27 cellular contexts compared by ENCODE assay signal in genomic region chrX:121958886-121959285, GRCh38.
DNase-seq lines count a peak whose midpoint lies in the region; ATAC-seq, FAIRE-seq and TF ChIP-seq lines count a peak whose summit lies in the region.
"Had no signal": no experiment of that assay in that cellular context is flagged by ENCODE, and none has a peak within 500 bp of the region (broad histone marks: within the 10 kb centered on the region; RNA-seq: fewer than 3 reads in every experiment).

No MANE protein-coding gene starts in this region.

- CTCF ChIA-PET in activated CD8-positive, alpha-beta T cell treated with anti-CD3 and anti-CD28 coated beads for 36 hours (lab: Charles Lee): no interaction called here
- CTCF ChIA-PET in activated CD8-positive, alpha-beta T cell treated with anti-CD3 and anti-CD28 coated beads, Interleukin-2, amount 10 ng/mL, durations not matched to agents 7 days and 5 days (lab: Charles Lee): no interaction called here

- no peaks in the 10 kb centered on the region for H3K27me3 Mint-ChIP-seq in activated CD8-positive, alpha-beta T cell treated with anti-CD3 and anti-CD28 coated beads for 36 hours
- H3K27me3 Mint-ChIP-seq in activated CD8-positive, alpha-beta T cell treated with anti-CD3 and anti-CD28 coated beads, Interleukin-2, amount 10 ng/mL, durations not matched to agents 7 days and 5 days (ENCODE audit: low read depth): no peaks in the 10 kb centered on the region
- H3K27me3 Mint-ChIP-seq: CD8-positive, alpha-beta memory T cell; IgD-negative memory B cell had no signal

- FAIRE-seq in bronchial epithelial cell (lab: Jason Lieb, UNC): no peak
- no peak for FAIRE-seq in kidney (lab: Jason Lieb, UNC)
- FAIRE-seq: pancreas had no signal

- no peak overlapping the region for H3K9ac ChIP-seq in kidney (ENCODE audit: low read length in 2 of 2)

- no peaks in the 10 kb centered on the region for H3K36me3 ChIP-seq in bronchial epithelial cell (ENCODE audit: control insufficient read depth, insufficient read depth, low read length)
- H3K36me3 ChIP-seq in kidney (ENCODE audit: control insufficient read depth in 1 of 2, insufficient read depth in 2 of 2, low read length in 2 of 2): no peaks in the 10 kb centered on the region
- H3K36me3 ChIP-seq: MG63, pancreas, stomach had no signal

- H3K36me3 Mint-ChIP-seq in activated CD8-positive, alpha-beta T cell treated with anti-CD3 and anti-CD28 coated beads for 36 hours (ENCODE audit: low read depth): no peaks in the 10 kb centered on the region
- H3K36me3 Mint-ChIP-seq in activated CD8-positive, alpha-beta T cell treated with anti-CD3 and anti-CD28 coated beads, Interleukin-2, amount 10 ng/mL, durations not matched to agents 7 days and 5 days (ENCODE audit: low read depth): no peaks in the 10 kb centered on the region
- H3K36me3 Mint-ChIP-seq: CD8-positive, alpha-beta memory T cell; natural killer cell had no signal

- H3K9me3 Mint-ChIP-seq in activated CD8-positive, alpha-beta T cell treated with anti-CD3 and anti-CD28 coated beads for 36 hours: no peaks in the 10 kb centered on the region
- H3K9me3 Mint-ChIP-seq in activated CD8-positive, alpha-beta T cell treated with anti-CD3 and anti-CD28 coated beads, Interleukin-2, amount 10 ng/mL, durations not matched to agents 7 days and 5 days (ENCODE audit: insufficient read depth): no peaks in the 10 kb centered on the region

- H3K27ac ChIP-seq in kidney (ENCODE audit: low read depth in 2 of 2, low read length in 2 of 2): no peak overlapping the region
- H3K27ac ChIP-seq: 22Rv1, pancreas, stomach had no signal

- H3K27ac Mint-ChIP-seq in activated CD8-positive, alpha-beta T cell treated with anti-CD3 and anti-CD28 coated beads for 36 hours: no peak overlapping the region
- no peak overlapping the region for H3K27ac Mint-ChIP-seq in activated CD8-positive, alpha-beta T cell treated with anti-CD3 and anti-CD28 coated beads, Interleukin-2, amount 10 ng/mL, durations not matched to agents 7 days and 5 days
- H3K27ac Mint-ChIP-seq: activated T-cell treated with anti-CD3 and anti-CD28 coated beads, Interleukin-2, amount 50 U/mL, for 72 hours; CD8-positive, alpha-beta memory T cell; GM23338; IgD-negative memory B cell; natural killer cell had no signal

- intact Hi-C loops in activated CD8-positive, alpha-beta T cell treated with anti-CD3 and anti-CD28 coated beads for 36 hours (cut with micrococcal nuclease): no loop called here
- intact Hi-C loops in kidney (cut with DNase I): no loop called here

- peak; percentile 30 for ATAC-seq in activated CD8-positive, alpha-beta T cell treated with anti-CD3 and anti-CD28 coated beads for 36 hours
- no peak for ATAC-seq in activated CD8-positive, alpha-beta T cell treated with anti-CD3 and anti-CD28 coated beads, Interleukin-2, amount 10 ng/mL, durations not matched to agents 7 days and 5 days
- ATAC-seq: GM23338, natural killer cell, pancreas, right cardiac atrium had no signal

- POLR2A ChIA-PET in activated CD8-positive, alpha-beta T cell treated with anti-CD3 and anti-CD28 coated beads for 36 hours (lab: Charles Lee): no interaction called here
- POLR2A ChIA-PET in activated CD8-positive, alpha-beta T cell treated with anti-CD3 and anti-CD28 coated beads, Interleukin-2, amount 10 ng/mL, durations not matched to agents 7 days and 5 days (lab: Charles Lee): no interaction called here

- H3K4me1 Mint-ChIP-seq in activated CD8-positive, alpha-beta T cell treated with anti-CD3 and anti-CD28 coated beads for 36 hours (ENCODE audit: low read depth): no peaks in the 10 kb centered on the region
- no peaks in the 10 kb centered on the region for H3K4me1 Mint-ChIP-seq in activated CD8-positive, alpha-beta T cell treated with anti-CD3 and anti-CD28 coated beads, Interleukin-2, amount 10 ng/mL, durations not matched to agents 7 days and 5 days (ENCODE audit: low read depth)
- H3K4me1 Mint-ChIP-seq: CD8-positive, alpha-beta memory T cell; GM23338; IgD-negative memory B cell; natural killer cell had no signal

- H3K4me3 ChIP-seq in bronchial epithelial cell (ENCODE audit: low read depth, low read length) (no peak overlapping the region), kidney (ENCODE audit: low read length in 2 of 2) (no peak overlapping the region)
- H3K4me3 ChIP-seq: GM23338, MG63, pancreas, stomach had no signal

- no peak for TF ChIP-seq CTCF in activated CD8-positive, alpha-beta T cell treated with anti-CD3 and anti-CD28 coated beads for 36 hours (IDR thresholded peaks at IDR 0.05)
- no peak for TF ChIP-seq CTCF in bronchial epithelial cell (IDR thresholded peaks at IDR 0.05; ENCODE audit: insufficient read depth, low read length, severe bottlenecking)
- no peak for TF ChIP-seq CTCF in kidney (IDR thresholded peaks at IDR 0.05; ENCODE audit: borderline replicate concordance, extremely low read depth, insufficient read depth)

- H3K27me3 ChIP-seq in bronchial epithelial cell (ENCODE audit: control insufficient read depth, insufficient read depth, low read length): no peaks in the 10 kb centered on the region
- H3K27me3 ChIP-seq: MG63, pancreas, stomach had no signal

- H3K4me3 Mint-ChIP-seq in activated CD8-positive, alpha-beta T cell treated with anti-CD3 and anti-CD28 coated beads for 36 hours: no peak overlapping the region
- H3K4me3 Mint-ChIP-seq in activated CD8-positive, alpha-beta T cell treated with anti-CD3 and anti-CD28 coated beads, Interleukin-2, amount 10 ng/mL, durations not matched to agents 7 days and 5 days: no peak overlapping the region
- H3K4me3 Mint-ChIP-seq: activated T-cell treated with anti-CD3 and anti-CD28 coated beads, Interleukin-2, amount 50 U/mL, for 72 hours; CD8-positive, alpha-beta memory T cell; GM23338; IgD-negative memory B cell; natural killer cell had no signal

- DNase-seq in activated CD8-positive, alpha-beta T cell treated with anti-CD3 and anti-CD28 coated beads for 36 hours: no peak
- DNase-seq in activated CD8-positive, alpha-beta T cell treated with anti-CD3 and anti-CD28 coated beads, Interleukin-2, amount 10 ng/mL, durations not matched to agents 7 days and 5 days: no peak
- peak; percentile 24 for DNase-seq in MV-4-11 (lab: John Stamatoyannopoulos, UW)
- peak; percentile 65 for DNase-seq in bronchial epithelial cell (ENCODE audit: low read depth)
- peak; percentile 8 for DNase-seq in non-pigmented ciliary epithelial cell (ENCODE audit: low read depth)
- no peak for DNase-seq in activated CD4-positive, alpha-beta T cell treated with anti-CD3 and anti-CD28 coated beads, Interleukin-2, amount 50 U/mL, for 4 hours
- no peak for DNase-seq in middle frontal gyrus (ENCODE audit: extremely low spot score, low spot score)
- DNase-seq in kidney: no peak
- DNase-seq: activated CD4-positive, CD25-positive, alpha-beta regulatory T cell treated with anti-CD3 and anti-CD28 coated beads, Interleukin-2, amount 50 U/mL, for 72 hours; activated naive CD4-positive, alpha-beta T cell treated with anti-CD3 and anti-CD28 coated beads, Interleukin-2, amount 50 U/mL, for 16 hours; activated T-cell treated with anti-CD3 and anti-CD28 coated beads, Interleukin-2, amount 50 U/mL, for 72 hours; CD8-positive, alpha-beta memory T cell; effector memory CD4-positive, alpha-beta T cell; head of caudate nucleus; MG63; natural killer cell; NCI-H146; NCI-H2171 treated with DMSO at 0.1 percent for 48 hours; NCI-H526 treated with DMSO at 0.1 percent for 48 hours; pancreas; right cardiac atrium; SHP77; stomach; trophoblast cell had no signal

- no peaks in the 10 kb centered on the region for H3K4me1 ChIP-seq in kidney (ENCODE audit: control insufficient read depth in 1 of 2, insufficient read depth in 1 of 2, low read depth in 1 of 2, low read length in 2 of 2)
- H3K4me1 ChIP-seq: pancreas, stomach had no signal

- no peaks in the 10 kb centered on the region for H3K9me3 ChIP-seq in kidney (ENCODE audit: control insufficient read depth in 1 of 2, low read length in 2 of 2)
- H3K9me3 ChIP-seq: MG63, pancreas, stomach had no signal

Comparison
In these comparisons a context has a peak if more than half of its experiments do, and no peak if none do; other contexts are left out.
1. DNase-seq: peak in MV-4-11 (single experiment), bronchial epithelial cell (single experiment) and non-pigmented ciliary epithelial cell (single experiment); none in activated CD8-positive, alpha-beta T cell treated with anti-CD3 and anti-CD28 coated beads for 36 hours (single experiment), activated CD8-positive, alpha-beta T cell treated with anti-CD3 and anti-CD28 coated beads, Interleukin-2, amount 10 ng/mL, durations not matched to agents 7 days and 5 days (single experiment), activated CD4-positive, alpha-beta T cell treated with anti-CD3 and anti-CD28 coated beads, Interleukin-2, amount 50 U/mL, for 4 hours (0 of 2), middle frontal gyrus (single experiment) and kidney (single experiment).